In the genomic region with DNA sequence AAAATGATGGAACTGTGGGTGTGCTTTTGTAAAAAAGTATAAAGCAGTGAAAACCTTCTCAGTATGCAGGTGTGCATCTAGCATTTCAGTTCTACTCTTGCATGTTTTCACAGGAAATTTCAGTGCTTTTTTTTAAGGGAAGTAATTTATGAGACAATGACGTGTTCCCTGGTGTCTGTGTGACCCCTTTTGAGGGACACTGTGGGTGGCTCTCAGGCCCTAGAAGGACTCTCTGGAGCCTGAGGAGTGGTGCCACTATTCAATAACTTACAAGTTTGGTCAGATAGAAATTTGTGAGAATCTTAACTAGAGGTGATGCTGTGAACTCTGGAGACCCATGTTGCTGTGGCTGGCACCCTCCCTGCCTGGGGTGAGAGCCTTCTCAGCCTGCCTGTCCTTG, we compare ENCODE assay signal across 27 cellular contexts.
"Had no signal": no experiment of that assay in that cellular context is flagged by ENCODE, and none has a peak within 500 bp of the region (broad histone marks: within the 10 kb centered on the region; RNA-seq: fewer than 3 reads in every experiment).

No MANE protein-coding gene starts in this region.

- H3K9me3 ChIP-seq: colonic mucosa, neutrophil, pancreas, stomach, suprapubic skin, tibial nerve had no signal

- ATAC-seq: activated CD8-positive, alpha-beta T cell treated with anti-CD3 and anti-CD28 coated beads, Interleukin-2, amount 10 ng/mL, durations not matched to agents 7 days and 5 days; activated T-helper 17 cell treated with anti-CD3 and anti-CD28 coated beads, Interleukin-2, amount 50 U/mL, for 72 hours; effector memory CD8-positive, alpha-beta T cell; esophagus mucosa; left ventricle myocardium superior; natural killer cell treated with Interleukin-12 subunit alpha and Interleukin-12 subunit beta and Interleukin-15 and Interleukin-18, amount 100 ng/mL, for 72 hours had no signal

- H3K36me3 Mint-ChIP-seq: activated naive CD8-positive, alpha-beta T cell treated with anti-CD3 and anti-CD28 coated beads for 36 hours; natural killer cell treated with Interleukin-12 subunit alpha and Interleukin-12 subunit beta and Interleukin-15 and Interleukin-18, amount 100 ng/mL, for 72 hours had no signal

- FAIRE-seq: bronchial epithelial cell, endothelial cell of umbilical vein, frontal cortex, pancreas had no signal

- H3K27ac Mint-ChIP-seq: activated CD8-positive, alpha-beta T cell treated with anti-CD3 and anti-CD28 coated beads, Interleukin-2, amount 10 ng/mL, durations not matched to agents 7 days and 5 days; activated naive CD8-positive, alpha-beta T cell treated with anti-CD3 and anti-CD28 coated beads for 36 hours; activated T-cell treated with anti-CD3 and anti-CD28 coated beads, Interleukin-2, amount 50 U/mL, for 24 hours; activated T-helper 17 cell treated with anti-CD3 and anti-CD28 coated beads, Interleukin-2, amount 50 U/mL, for 72 hours; effector memory CD8-positive, alpha-beta T cell; immature natural killer cell; natural killer cell treated with Interleukin-12 subunit alpha and Interleukin-12 subunit beta and Interleukin-15 and Interleukin-18, amount 100 ng/mL, for 72 hours had no signal

- H3K4me1 Mint-ChIP-seq: activated T-helper 17 cell treated with anti-CD3 and anti-CD28 coated beads, Interleukin-2, amount 50 U/mL, for 72 hours; immature natural killer cell had no signal

- H3K4me3 ChIP-seq: colonic mucosa, dorsolateral prefrontal cortex, hepatocyte, pancreas, skin epidermis, stomach, suprapubic skin, tibial nerve had no signal

- H3K9me3 Mint-ChIP-seq: activated naive CD8-positive, alpha-beta T cell treated with anti-CD3 and anti-CD28 coated beads for 36 hours; activated T-cell treated with anti-CD3 and anti-CD28 coated beads, Interleukin-2, amount 50 U/mL, for 24 hours; activated T-helper 17 cell treated with anti-CD3 and anti-CD28 coated beads, Interleukin-2, amount 50 U/mL, for 72 hours; effector memory CD8-positive, alpha-beta T cell; immature natural killer cell; natural killer cell treated with Interleukin-12 subunit alpha and Interleukin-12 subunit beta and Interleukin-15 and Interleukin-18, amount 100 ng/mL, for 72 hours had no signal

- H3K27me3 Mint-ChIP-seq: activated naive CD8-positive, alpha-beta T cell treated with anti-CD3 and anti-CD28 coated beads for 36 hours had no signal

- H3K27ac ChIP-seq: colonic mucosa, hepatocyte, neutrophil, pancreas, skin epidermis, stomach, suprapubic skin, tibial nerve had no signal

- H3K4me3 Mint-ChIP-seq: activated CD8-positive, alpha-beta T cell treated with anti-CD3 and anti-CD28 coated beads, Interleukin-2, amount 10 ng/mL, durations not matched to agents 7 days and 5 days; activated naive CD8-positive, alpha-beta T cell treated with anti-CD3 and anti-CD28 coated beads for 36 hours; activated T-cell treated with anti-CD3 and anti-CD28 coated beads, Interleukin-2, amount 50 U/mL, for 24 hours; activated T-helper 17 cell treated with anti-CD3 and anti-CD28 coated beads, Interleukin-2, amount 50 U/mL, for 72 hours; effector memory CD8-positive, alpha-beta T cell; immature natural killer cell; natural killer cell treated with Interleukin-12 subunit alpha and Interleukin-12 subunit beta and Interleukin-15 and Interleukin-18, amount 100 ng/mL, for 72 hours had no signal

- H3K27me3 ChIP-seq: colonic mucosa, hepatocyte, neutrophil, pancreas, stomach, suprapubic skin, tibial nerve had no signal

- H3K4me1 ChIP-seq: colonic mucosa, stomach, suprapubic skin, tibial nerve had no signal

- DNase-seq: activated CD4-positive, alpha-beta T cell treated with anti-CD3 and anti-CD28 coated beads for 1 hour; activated CD4-positive, alpha-beta T cell treated with anti-CD3 and anti-CD28 coated beads, Interleukin-2, amount 50 U/mL, for 1 hour; activated CD8-positive, alpha-beta T cell treated with anti-CD3 and anti-CD28 coated beads, Interleukin-2, amount 10 ng/mL, durations not matched to agents 7 days and 5 days; activated naive CD4-positive, alpha-beta T cell treated with Interleukin-2 at 50 U/mL for 16 hours; activated naive CD8-positive, alpha-beta T cell treated with anti-CD3 and anti-CD28 coated beads for 36 hours; activated T-cell treated with anti-CD3 and anti-CD28 coated beads, Interleukin-2, amount 50 U/mL, for 24 hours; colonic mucosa; effector memory CD8-positive, alpha-beta T cell; glutamatergic neuron; immature natural killer cell; left ventricle myocardium superior; pancreas; stimulated activated CD4-positive, alpha-beta T cell treated with anti-CD3 and anti-CD28 coated beads, Interleukin-1b, Interleukin-23, amount 100 ng/mL, for 48 hours; stomach; T-helper 9 cell had no signal

- H3K36me3 ChIP-seq: colonic mucosa, neutrophil, pancreas, stomach, suprapubic skin, tibial nerve had no signal
